8 cellular contexts compared by ENCODE assay signal in genomic region chr10:48634198-48634983, GRCh38. TPM values are rescaled to one million over a fixed set of nuclear protein-coding genes. Genes with fewer than 3 reads are reported as not detected.
A peak's percentile ranks its signal among the peaks of the same experiment; 100 is the strongest.
DNase-seq lines count a peak whose midpoint lies in the region; ATAC-seq and TF ChIP-seq lines count a peak whose summit lies in the region.

No MANE protein-coding gene starts in this region.

- H3K36me3 ChIP-seq in CD4-positive, CD25-positive, alpha-beta regulatory T cell (ENCODE audit: control insufficient read depth, insufficient read depth, low read length), result no peaks in the 10 kb centered on the region

- H3K27me3 Mint-ChIP-seq in CD4-positive, CD25-positive, alpha-beta regulatory T cell, result peaks cover 21% of the 10 kb centered on the region
- H3K27me3 Mint-ChIP-seq in activated B cell treated with CpG ODN at 0.5 μM for 24 hours, result peaks cover 17% of the 10 kb centered on the region
- H3K27me3 Mint-ChIP-seq in stimulated activated naive B cell treated with anti-CD40 and anti-IgM and Interleukin-4, amounts not matched to agents 10 μg/mL and 1 μg/mL and 100 μg/mL, for 72 hours, result peaks cover 47 to 60% of the 10 kb centered on the region in 2 donors

- DNase-seq in CD4-positive, CD25-positive, alpha-beta regulatory T cell, result peak in 1 of 3 donors; percentile 52
- DNase-seq in activated B cell treated with CpG ODN at 0.5 μM for 24 hours (peak; percentile 67), Right ventricle myocardium superior (peak; percentile 75), amniotic stem cell (lab: John Stamatoyannopoulos, UW) (no peak), foreskin melanocyte (no peak)
- peak; percentile 74 for DNase-seq in stimulated activated naive B cell treated with anti-CD40 and anti-IgM and Interleukin-4, amounts not matched to agents 10 μg/mL and 1 μg/mL and 100 μg/mL, for 72 hours

- no peaks in the 10 kb centered on the region for H3K27me3 ChIP-seq in CD4-positive, CD25-positive, alpha-beta regulatory T cell (ENCODE audit: control insufficient read depth, insufficient read depth, low read length)

- peak overlapping the region in 2 of 3 donors; percentile 38 to 39 for H3K27ac Mint-ChIP-seq in CD4-positive, CD25-positive, alpha-beta regulatory T cell
- peak overlapping the region; percentile 74 for H3K27ac Mint-ChIP-seq in activated B cell treated with CpG ODN at 0.5 μM for 24 hours
- peak overlapping the region; percentile 47 for H3K27ac Mint-ChIP-seq in stimulated activated naive B cell treated with anti-CD40 and anti-IgM and Interleukin-4, amounts not matched to agents 10 μg/mL and 1 μg/mL and 100 μg/mL, for 72 hours

- no peak for TF ChIP-seq CTCF in activated B cell treated with CpG ODN at 0.5 μM for 24 hours (IDR thresholded peaks at IDR 0.05)

- no peak overlapping the region for H3K4me3 ChIP-seq in CD4-positive, CD25-positive, alpha-beta regulatory T cell (ENCODE audit: low read depth, low read length)

- intact Hi-C loops in activated B cell treated with CpG ODN at 0.5 μM for 24 hours (cut with micrococcal nuclease), result loop anchor here (1.0 to 2.0 kb wide), 3 partner anchors 22 to 58 kb away; no protein-coding TSS in a partner anchor
- intact Hi-C loops in Right ventricle myocardium superior (cut with DNase I), result no loop called here

- POLR2A ChIA-PET in activated B cell treated with CpG ODN at 0.5 μM for 24 hours (lab: Charles Lee), result interaction anchor here (0.6 to 2.0 kb wide), 6 partner anchors 22 to 318 kb away, joined by 3 to 6 read pairs (median 4); no protein-coding TSS in a partner anchor

- peaks cover 0 to 17% (median 7%) of the 10 kb centered on the region in 4 donors for H3K4me1 Mint-ChIP-seq in CD4-positive, CD25-positive, alpha-beta regulatory T cell
- H3K4me1 Mint-ChIP-seq in activated B cell treated with CpG ODN at 0.5 μM for 24 hours, result peaks cover 45% of the 10 kb centered on the region
- peaks cover 34 to 57% of the 10 kb centered on the region in 2 donors for H3K4me1 Mint-ChIP-seq in stimulated activated naive B cell treated with anti-CD40 and anti-IgM and Interleukin-4, amounts not matched to agents 10 μg/mL and 1 μg/mL and 100 μg/mL, for 72 hours

- CTCF ChIA-PET in activated B cell treated with CpG ODN at 0.5 μM for 24 hours (lab: Charles Lee), result interaction anchor here (0.6 to 2.2 kb wide), 9 partner anchors 18 to 216 kb away, joined by 3 to 15 read pairs (median 4); partner anchors contain the start of gene ARHGAP22

- no peaks in the 10 kb centered on the region for H3K36me3 Mint-ChIP-seq in CD4-positive, CD25-positive, alpha-beta regulatory T cell
- no peaks in the 10 kb centered on the region for H3K36me3 Mint-ChIP-seq in activated B cell treated with CpG ODN at 0.5 μM for 24 hours (ENCODE audit: low read depth)
- H3K36me3 Mint-ChIP-seq in stimulated activated naive B cell treated with anti-CD40 and anti-IgM and Interleukin-4, amounts not matched to agents 10 μg/mL and 1 μg/mL and 100 μg/mL, for 72 hours, result peaks cover 5 to 13% of the 10 kb centered on the region in 2 donors

- no peaks in the 10 kb centered on the region for H3K9me3 ChIP-seq in CD4-positive, CD25-positive, alpha-beta regulatory T cell (ENCODE audit: control insufficient read depth in 2 of 2, low read length in 2 of 2)

- ATAC-seq in CD4-positive, CD25-positive, alpha-beta regulatory T cell (ENCODE audit: low read depth in 2 of 2), result peak; percentile 67 to 80
- ATAC-seq in GM19397 (IDR thresholded peaks at IDR 0.05; ENCODE audit: unreplicated experiment) (peak; percentile 98), HG03432 (IDR thresholded peaks at IDR 0.05; ENCODE audit: unreplicated experiment) (peak; percentile 98), activated B cell treated with CpG ODN at 0.5 μM for 24 hours (ENCODE audit: low read depth) (peak; percentile 100), Right ventricle myocardium superior (ENCODE audit: poor library complexity) (peak; percentile 86)
- peak; percentile 99 to 100 for ATAC-seq in stimulated activated naive B cell treated with anti-CD40 and anti-IgM and Interleukin-4, amounts not matched to agents 10 μg/mL and 1 μg/mL and 100 μg/mL, for 72 hours (replicated peaks)

- H3K9me3 Mint-ChIP-seq in CD4-positive, CD25-positive, alpha-beta regulatory T cell, result peaks cover 0 to 7% (median 4%) of the 10 kb centered on the region in 7 donors
- H3K9me3 Mint-ChIP-seq in activated B cell treated with CpG ODN at 0.5 μM for 24 hours, result no peaks in the 10 kb centered on the region
- peaks cover 0 to 3% of the 10 kb centered on the region in 2 donors for H3K9me3 Mint-ChIP-seq in stimulated activated naive B cell treated with anti-CD40 and anti-IgM and Interleukin-4, amounts not matched to agents 10 μg/mL and 1 μg/mL and 100 μg/mL, for 72 hours

- no peak overlapping the region for H3K27ac ChIP-seq in CD4-positive, CD25-positive, alpha-beta regulatory T cell (ENCODE audit: insufficient read depth, low read length, poor library complexity, severe bottlenecking)

- peaks cover 15% of the 10 kb centered on the region for H3K4me1 ChIP-seq in CD4-positive, CD25-positive, alpha-beta regulatory T cell (ENCODE audit: control insufficient read depth, insufficient read depth, low read length, poor library complexity, severe bottlenecking)

- H3K4me3 Mint-ChIP-seq in CD4-positive, CD25-positive, alpha-beta regulatory T cell, result peak overlapping the region in 2 of 4 donors; percentile 4 to 15
- H3K4me3 Mint-ChIP-seq in activated B cell treated with CpG ODN at 0.5 μM for 24 hours, result peak overlapping the region; percentile 71
- peak overlapping the region; percentile 54 to 55 for H3K4me3 Mint-ChIP-seq in stimulated activated naive B cell treated with anti-CD40 and anti-IgM and Interleukin-4, amounts not matched to agents 10 μg/mL and 1 μg/mL and 100 μg/mL, for 72 hours

RNA-seq across cellular contexts. Expression of gene ARHGAP22, which starts 29.5 kb away (rescaled TPM):
- total RNA-seq in CD4-positive, CD25-positive, alpha-beta regulatory T cell, result 0.42 TPM
- not detected for polyA plus RNA-seq in CD4-positive, CD25-positive, alpha-beta regulatory T cell
- total RNA-seq in activated B cell treated with CpG ODN at 0.5 μM for 24 hours (0.82 and 1.5 TPM in 2 replicates), Right ventricle myocardium superior (5.2 TPM)

RNA-seq across cellular contexts. Expression of gene WDFY4, which starts 50.3 kb away (rescaled TPM):
- 0.57 TPM for total RNA-seq in CD4-positive, CD25-positive, alpha-beta regulatory T cell
- polyA plus RNA-seq in CD4-positive, CD25-positive, alpha-beta regulatory T cell, result under 1 TPM; 0.15 to 0.51 (median 0.26) TPM
- total RNA-seq in activated B cell treated with CpG ODN at 0.5 μM for 24 hours, result 480 and 488 TPM in 2 replicates
- total RNA-seq in Right ventricle myocardium superior, result 1.1 TPM

Comparison
In these comparisons a context has a peak if more than half of its experiments do, and no peak if none do; other contexts are left out.
1. DNase-seq: peak in activated B cell treated with CpG ODN at 0.5 μM for 24 hours (single experiment), Right ventricle myocardium superior (single experiment) and stimulated activated naive B cell treated with anti-CD40 and anti-IgM and Interleukin-4, amounts not matched to agents 10 μg/mL and 1 μg/mL and 100 μg/mL, for 72 hours (single experiment); none in amniotic stem cell (single experiment) and foreskin melanocyte (single experiment).
2. RNA of gene WDFY4, which starts 50.3 kb away (total RNA-seq): 480 to 488 TPM in activated B cell treated with CpG ODN at 0.5 μM for 24 hours; 1.1 TPM in Right ventricle myocardium superior (single experiment) and 0.57 TPM in CD4-positive, CD25-positive, alpha-beta regulatory T cell (single experiment); every median in the first group is over 100 times any median in the second.
3. Peak in every context shown above with its lines, with median percentiles within 50 percentile points of each other: ATAC-seq and H3K27ac Mint-ChIP-seq.